In genomic region chr10:120503695-120504094, GRCh38 we compare ENCODE assay signal across 22 cellular contexts. TPM values are rescaled to one million over a fixed set of nuclear protein-coding genes. Genes with fewer than 3 reads are reported as not detected.
DNase-seq lines count a peak whose midpoint lies in the region; ATAC-seq, FAIRE-seq and TF ChIP-seq lines count a peak whose summit lies in the region.
"Had no signal": no experiment of that assay in that cellular context is flagged by ENCODE, and none has a peak within 500 bp of the region (broad histone marks: within the 10 kb centered on the region; RNA-seq: fewer than 3 reads in every experiment).

No MANE protein-coding gene starts in this region.

- intact Hi-C loops in GM12878 (cut with micrococcal nuclease; ENCODE audit: unreplicated experiment) = no loop called here
- intact Hi-C loops in psoas muscle (cut with DNase I) = no loop called here
- intact Hi-C loops in left lung (cut with DNase I) = no loop called here

- H3K36me3 ChIP-seq in GM12878 (ENCODE audit: control insufficient read depth in 2 of 2, insufficient read depth in 2 of 2, low read length in 1 of 2) (no peaks in the 10 kb centered on the region), psoas muscle (ENCODE audit: insufficient read depth in 1 of 2, low read depth in 1 of 2) (no peaks in the 10 kb centered on the region), left lung (no peaks in the 10 kb centered on the region)
- H3K36me3 ChIP-seq: esophagus squamous epithelium, heart left ventricle, stomach, upper lobe of left lung had no signal

- H3K27me3 ChIP-seq in GM12878 (replicated peaks in 1 of 2; ENCODE audit: control insufficient read depth in 2 of 2, insufficient read depth in 2 of 2, low read length in 1 of 2) (no peaks in the 10 kb centered on the region), psoas muscle (ENCODE audit: insufficient read depth in 3 of 3, low read length in 2 of 3) (peaks cover 0 to 2% (median 0%) of the 10 kb centered on the region in 3 donors), left lung (no peaks in the 10 kb centered on the region)
- H3K27me3 ChIP-seq: esophagus squamous epithelium, upper lobe of left lung had no signal

- ATAC-seq in GM12878 (no peak), psoas muscle (no peak), left lung (no peak)
- ATAC-seq: heart left ventricle had no signal

- no peaks in the 10 kb centered on the region for H3K79me2 ChIP-seq in GM12878 (ENCODE audit: control insufficient read depth, insufficient read depth, low read length)
- H3K79me2 ChIP-seq: parathyroid adenoma had no signal

- DNase-seq in EH (ENCODE audit: low read depth) = peak; percentile 53
- peak; percentile 16 for DNase-seq in NCI-H2171 (lab: John Stamatoyannopoulos, UW)
- DNase-seq in GM12878 (ENCODE audit: low read depth, low spot score) = no peak
- DNase-seq in kidney tubule cell (ENCODE audit: low spot score) = peak; percentile 20
- DNase-seq in psoas muscle = no peak
- no peak for DNase-seq in NCI-H226
- no peak for DNase-seq in left lung
- no peak for DNase-seq in stimulated activated naive CD4-positive, alpha-beta T cell treated with Interleukin-2 at 50 U/mL for 16 hours (lab: John Stamatoyannopoulos, UW)
- DNase-seq: activated CD4-positive, alpha-beta T cell treated with anti-CD3 and anti-CD28 coated beads for 48 hours; esophagus squamous epithelium; H7; heart left ventricle; NCI-H1930; NCI-H510A; stimulated activated CD4-positive, alpha-beta T cell treated with anti-CD3 and anti-CD28 coated beads, Interleukin-2, amount 100 ng/mL, for 48 hours; stomach; SW 1271; upper lobe of left lung had no signal

- WGBS in GM12878 (ENCODE audit: insufficient coverage, insufficient replicate concordance, low lambda C conversion rate, missing lambda C conversion rate) = 13% methylated on average over 3 of the region's 3 CpGs
- 60 to 62% (median 62%) methylated on average over 3 of the region's 3 CpGs for WGBS in psoas muscle, 3 donors

- TF ChIP-seq CTCF in GM12878 (IDR thresholded peaks at IDR 0.05 in 2 of 3, conservative IDR thresholded peaks at IDR 0.05 in 1 of 3; ENCODE audit: control insufficient read depth in 2 of 3, extremely low read depth in 1 of 3, insufficient read depth in 1 of 3, low read depth in 3 of 3, low read length in 3 of 3) (no peak), psoas muscle (IDR thresholded peaks at IDR 0.05) (no peak), left lung (IDR thresholded peaks at IDR 0.05) (no peak)

- H3K27ac ChIP-seq in GM12878 (ENCODE audit: control insufficient read depth, insufficient read depth) (no peak overlapping the region), psoas muscle (no peak overlapping the region), left lung (no peak overlapping the region)
- H3K27ac ChIP-seq: heart left ventricle, parathyroid adenoma, stomach, upper lobe of left lung had no signal

- FAIRE-seq in GM12878 (lab: Jason Lieb, UNC) = no peak
- FAIRE-seq: GM12891 had no signal

- CTCF ChIA-PET in GM12878 (lab: Yijun Ruan, JAX) = interaction anchor here (1.5 to 1.6 kb wide), 2 partner anchors 9 to 80 kb away, joined by 3 to 7 read pairs; no protein-coding TSS in a partner anchor

- TF ChIP-seq RAD21 in GM12878 (IDR thresholded peaks at IDR 0.05; ENCODE audit: insufficient read depth, low read depth, low read length) = no peak

- TSS peak; percentile 85 for BruUV-seq in GM12878 (replicated peaks; lab: Mats Ljungman, UMichigan)

- SMC1A ChIA-PET in GM12878 (lab: Charles Lee; ENCODE audit: uncharacterized antibody, unreplicated experiment) = interaction anchor here (1.4 to 1.7 kb wide), 2 partner anchors 23 to 80 kb away, joined by 4 to 5 read pairs; no protein-coding TSS in a partner anchor

- POLR2A ChIA-PET in GM12878 (lab: Charles Lee) = no interaction called here

- H3K9me3 ChIP-seq in GM12878 (replicated peaks; ENCODE audit: control insufficient read depth, insufficient read depth, low read length) (no peaks in the 10 kb centered on the region; the same call in 2 of the 3 replicates), psoas muscle (no peaks in the 10 kb centered on the region), left lung (no peaks in the 10 kb centered on the region)
- H3K9me3 ChIP-seq: esophagus squamous epithelium, heart left ventricle, stomach, upper lobe of left lung had no signal

- H3K4me2 ChIP-seq in GM12878 (ENCODE audit: control insufficient read depth, insufficient read depth) = no peak overlapping the region

- RAD21 ChIA-PET in GM12878 (lab: Charles Lee; ENCODE audit: unreplicated experiment) = interaction anchor here (1.5 to 1.6 kb wide), 2 partner anchors 19 to 79 kb away, joined by 5 to 6 read pairs; no protein-coding TSS in a partner anchor

- H3K4me3 ChIP-seq in GM12878 (no peak overlapping the region), psoas muscle (no peak overlapping the region), left lung (no peak overlapping the region)
- H3K4me3 ChIP-seq: esophagus squamous epithelium, heart left ventricle, stomach, upper lobe of left lung had no signal

- H2AFZ ChIP-seq in GM12878 (ENCODE audit: control insufficient read depth, low read depth, low read length) = no peak overlapping the region
- H2AFZ ChIP-seq: parathyroid adenoma had no signal

- peaks cover 5% of the 10 kb centered on the region; the same call in 1 of the 2 replicates for H3K4me1 ChIP-seq in GM12878 (ENCODE audit: control insufficient read depth, insufficient read depth, low read length)
- H3K4me1 ChIP-seq in psoas muscle = no peaks in the 10 kb centered on the region
- H3K4me1 ChIP-seq in left lung = no peaks in the 10 kb centered on the region
- H3K4me1 ChIP-seq: heart left ventricle, parathyroid adenoma, upper lobe of left lung had no signal

- H3K9ac ChIP-seq in GM12878 (ENCODE audit: control insufficient read depth, insufficient read depth, low read length) = no peak overlapping the region
- H3K9ac ChIP-seq: parathyroid adenoma had no signal

- no peak for TF ChIP-seq EP300 in GM12878 (IDR thresholded peaks at IDR 0.05; ENCODE audit: borderline replicate concordance in 1 of 2, control insufficient read depth in 1 of 2, low read depth in 2 of 2, low read length in 2 of 2)

- in situ Hi-C loops in GM12878 (cut with MboI) = no loop called here

- no peaks in the 10 kb centered on the region for H4K20me1 ChIP-seq in GM12878 (ENCODE audit: control insufficient read depth, insufficient read depth)

- TF ChIP-seq POLR2A in GM12878 (IDR thresholded peaks at IDR 0.05; ENCODE audit: low read depth, low read length) = no peak

TF ChIP-seq in GM12878, 131 proteins besides CTCF, POLR2A, EP300 and RAD21 (continues in another document):
- no peak for TF ChIP-seq ZNF274 (IDR thresholded peaks at IDR 0.05; ENCODE audit: insufficient read depth, insufficient read length)
- TF ChIP-seq MYC (IDR thresholded peaks at IDR 0.05; ENCODE audit: insufficient read depth, insufficient read length, insufficient replicate concordance, low read length, severe bottlenecking) = no peak
- TF ChIP-seq BCL3 (IDR thresholded peaks at IDR 0.05; ENCODE audit: borderline replicate concordance, insufficient read depth, low read depth, low read length, poor library complexity, severe bottlenecking) = no peak
- no peak for TF ChIP-seq SREBF1 (IDR thresholded peaks at IDR 0.05; ENCODE audit: low read length)
- TF ChIP-seq NRF1 (conservative IDR thresholded peaks at IDR 0.05; ENCODE audit: low read depth, low read length) = no peak
- TF ChIP-seq MEF2A (IDR thresholded peaks at IDR 0.05; ENCODE audit: insufficient read depth, low read depth, low read length) = no peak
- no peak for TF ChIP-seq RFX5 (IDR thresholded peaks at IDR 0.05; ENCODE audit: low read depth, low read length)
- TF ChIP-seq HDAC2 (IDR thresholded peaks at IDR 0.05) = no peak
- no peak for TF ChIP-seq ETV6 (conservative IDR thresholded peaks at IDR 0.05 in 1 of 2, IDR thresholded peaks at IDR 0.05 in 1 of 2; ENCODE audit: borderline replicate concordance in 1 of 2, low read depth in 1 of 2)
- TF ChIP-seq SMARCA5 (IDR thresholded peaks at IDR 0.05) = no peak
- TF ChIP-seq IRF3 (IDR thresholded peaks at IDR 0.05) = no peak

RNA-seq across cellular contexts. Expression of gene PLPP4, which starts 46.7 kb away (rescaled TPM):
- not detected in 2 replicates for total RNA-seq in GM12878 (2013; cell fraction: nucleolus; rRNA removed)
- 0.49 TPM in 1 of 2 replicates, not detected in the other for total RNA-seq in GM12878 (2014; rRNA removed)
- 0.14 TPM in 1 of 2 replicates, not detected in the other for total RNA-seq in GM12878 (2014; rRNA removed; fragmentation: Illumina TruSeq; extraction: Trizol)
- 0.16 and 0.26 TPM in 2 replicates for total RNA-seq in GM12878 (2021)
- not detected for polyA plus RNA-seq in GM12878 (2011; ENCODE audit: low read depth)
- 3.1 TPM in 2 replicates for polyA plus RNA-seq in GM12878 (2011; rRNA removed)
- 2.4 and 3.7 TPM in 2 replicates for polyA plus RNA-seq in GM12878 (2011; cell fraction: cytosol; rRNA removed)
- polyA plus RNA-seq in GM12878 (2011; cell fraction: nucleus; rRNA removed) = 7.5 and 13.6 TPM in 2 replicates
- not detected in 2 replicates for polyA plus RNA-seq in GM12878 (2012)
- 0.29 and 0.34 TPM in 2 replicates for polyA plus RNA-seq in GM12878 (2014; fragmentation: Illumina TruSeq; extraction: Trizol)
- under 1 TPM; 0.08 to 0.24 TPM for polyA plus RNA-seq in GM12878 (2014; fragmentation: Nextera tagmentation; extraction: Ambion mirVana)
- 0.26 and 0.27 TPM in 2 replicates for polyA plus RNA-seq in GM12878 (2014; rRNA removed)
- under 1 TPM in 1 of 2 experiments, not detected in 1; 0.10 TPM for polyA plus RNA-seq in GM12878 (2016; fragmentation: Nextera tagmentation; extraction: Ambion mirVana)
- polyA minus RNA-seq in GM12878 (2011; rRNA and poly(A)+ RNA removed) = 1.1 and 1.9 TPM in 2 replicates
- not detected in 2 replicates for polyA minus RNA-seq in GM12878 (2011; cell fraction: cytosol; rRNA and poly(A)+ RNA removed)
- polyA minus RNA-seq in GM12878 (2011; cell fraction: nucleus; rRNA and poly(A)+ RNA removed) = 1.6 and 1.9 TPM in 2 replicates
- not detected for total RNA-seq in psoas muscle
- polyA plus RNA-seq in psoas muscle = not detected
- under 1 TPM in 1 of 2 donors, not detected in 1; 0.67 TPM for total RNA-seq in left lung
- total RNA-seq: activated T-helper 2 cell treated with anti-CD3 and anti-CD28 coated beads, Interferon-gamma antibody, Interleukin-2, Interleukin-4, amounts not matched to agents 10 μg/mL and 5 μg/mL and 100 μg/mL, durations not matched to agents 14 hours and 24 hours and 36 hours; stomach had no signal
- polyA plus RNA-seq: adipose tissue, heart left ventricle, stomach had no signal

Comparison
In these comparisons a context has a peak if more than half of its experiments do, and no peak if none do; other contexts are left out.
1. DNase-seq: peak in EH (single experiment), NCI-H2171 (single experiment) and kidney tubule cell (single experiment); none in GM12878 (single experiment), psoas muscle (0 of 2), NCI-H226 (single experiment), left lung (0 of 2) and stimulated activated naive CD4-positive, alpha-beta T cell treated with Interleukin-2 at 50 U/mL for 16 hours (single experiment).